2 cellular contexts compared by ENCODE assay signal in the genomic region with DNA sequence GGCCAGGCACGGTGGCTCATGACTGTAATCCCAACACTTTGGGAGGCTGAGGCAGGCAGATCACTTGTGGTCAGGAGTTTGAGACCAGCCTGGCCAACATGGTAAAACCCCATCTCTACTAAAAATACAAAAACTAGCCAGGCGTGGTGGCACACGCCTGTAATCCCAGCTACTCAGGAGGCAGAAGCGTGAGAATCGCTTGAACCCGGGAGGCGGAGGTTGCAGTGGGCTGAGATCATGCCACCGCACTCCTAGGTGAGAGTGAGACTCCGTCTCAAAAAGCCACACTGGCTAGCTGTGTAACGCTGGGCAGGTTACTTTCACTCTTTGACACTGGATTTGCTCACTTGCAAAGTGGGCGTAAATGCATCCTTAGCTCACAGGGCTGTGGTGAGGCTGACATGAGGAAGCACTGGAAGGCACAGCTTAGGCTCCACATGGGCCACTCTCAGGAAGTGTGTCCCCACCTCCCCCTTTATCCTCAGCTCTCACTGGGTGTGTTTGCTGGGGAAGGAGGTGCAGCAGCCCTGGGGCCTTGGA.
TF ChIP-seq lines count a peak whose summit lies in the region.

No MANE protein-coding gene starts in this region.

TF ChIP-seq in HEK293, 187 proteins besides CTCF, POLR2A, EP300 and RAD21:
- peak; percentile 54 for TF ChIP-seq ZFHX2 (tag by site-specific recombination; conservative IDR thresholded peaks at IDR 0.05)

TF ChIP-seq in GM12878, 131 proteins besides CTCF, POLR2A, EP300 and RAD21:
- TF ChIP-seq RUNX3 (IDR thresholded peaks at IDR 0.05; ENCODE audit: low read length) (0 out of 2 replicates have a peak, but pooled peaks have one; percentile 9), EED (IDR thresholded peaks at IDR 0.05; ENCODE audit: low read depth) (0 out of 2 replicates have a peak, but pooled peaks have one; percentile 13)
